Comparison of ENCODE assay signal across 20 cellular contexts in the genomic region with DNA sequence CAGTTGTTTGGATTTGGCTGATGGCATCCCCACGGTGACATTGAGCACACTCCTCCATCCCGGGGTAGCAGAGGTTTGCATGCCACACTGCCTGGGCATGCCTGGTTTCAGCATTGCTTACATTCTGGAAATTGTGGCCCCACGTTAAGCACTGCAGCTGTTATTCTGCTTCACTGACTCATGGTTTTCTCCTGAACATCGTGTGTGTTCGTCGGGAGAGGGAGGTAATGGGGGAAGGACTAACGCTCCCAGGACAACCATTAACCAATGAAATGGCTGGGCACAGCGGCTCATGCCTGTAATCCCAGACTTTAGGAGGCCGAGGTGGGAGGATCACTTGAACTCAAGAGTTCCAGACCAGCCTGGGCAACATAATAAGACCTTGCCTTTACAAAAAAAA. TPM values are rescaled to one million over a fixed set of nuclear protein-coding genes. Genes with fewer than 3 reads are reported as not detected.
DNase-seq lines count a peak whose midpoint lies in the region; ATAC-seq and TF ChIP-seq lines count a peak whose summit lies in the region.
"Had no signal": no experiment of that assay in that cellular context is flagged by ENCODE, and none has a peak within 500 bp of the region (broad histone marks: within the 10 kb centered on the region; RNA-seq: fewer than 3 reads in every experiment).

No MANE protein-coding gene starts in this region.

- peaks cover 1% of the 10 kb centered on the region for H3K27me3 Mint-ChIP-seq in HFFc6 (ENCODE audit: insufficient read depth)

- DNase-seq in HFFc6, result no peak
- DNase-seq in RWPE1 (ENCODE audit: low spot score), result peak; percentile 73
- DNase-seq in renal cortical epithelial cell (ENCODE audit: low read depth), result peak; percentile 93
- DNase-seq in HuH-7.5 (ENCODE audit: low spot score), result no peak
- DNase-seq in NCI-H2107 treated with DMSO at 0.1 percent for 48 hours (lab: John Stamatoyannopoulos, UW; ENCODE audit: unreplicated experiment), result no peak
- DNase-seq in NCI-H1417 treated with DMSO at 0.1 percent for 48 hours (lab: John Stamatoyannopoulos, UW), result no peak
- DNase-seq in NCI-H2029 (lab: John Stamatoyannopoulos, UW), result no peak
- DNase-seq: activated CD4-positive, alpha-beta T cell treated with anti-CD3 and anti-CD28 coated beads for 48 hours; activated T-cell treated with anti-CD3 and anti-CD28 coated beads, Interleukin-2, amount 50 U/mL, for 1 hour; CD8-positive, alpha-beta T cell; Karpas-422; NCI-H187 treated with DMSO at 0.1 percent for 48 hours; NCI-H774; nucleus accumbens; stimulated activated naive CD4-positive, alpha-beta T cell treated with Interleukin-2 at 50 U/mL for 16 hours; upper lobe of right lung had no signal

- H3K9me3 Mint-ChIP-seq in HFFc6, result no peaks in the 10 kb centered on the region
- H3K9me3 Mint-ChIP-seq: CD8-positive, alpha-beta T cell; GM23338; T-helper 2 cell treated with Interferon-gamma antibody and Interleukin-4, amounts not matched to agents 5 μg/mL and 100 μg/mL, for 36 hours had no signal

- CTCF ChIA-PET in RWPE1 (lab: Yijun Ruan, JAX), result interaction anchor here (0.7 kb wide), 1 partner anchor 22 kb away, joined by 3 read pairs; no protein-coding TSS in a partner anchor

- ATAC-seq in esophagus mucosa, result peak; percentile 49
- ATAC-seq: CD8-positive, alpha-beta T cell; GM23338; upper lobe of right lung had no signal

- peaks cover 51% of the 10 kb centered on the region for H3K4me1 Mint-ChIP-seq in HFFc6 (ENCODE audit: low read depth)
- H3K4me1 Mint-ChIP-seq: GM23338 had no signal

- POLR2A ChIA-PET in RWPE1 (lab: Yijun Ruan, JAX; ENCODE audit: low non-redundant PET), result no interaction called here

- H3K27ac Mint-ChIP-seq in HFFc6, result 0 out of 2 replicates have a peak overlapping the region, but pooled peaks have one; percentile 11
- H3K27ac Mint-ChIP-seq: CD8-positive, alpha-beta T cell; GM23338; T-helper 2 cell treated with Interferon-gamma antibody and Interleukin-4, amounts not matched to agents 5 μg/mL and 100 μg/mL, for 36 hours had no signal

- H3K36me3 Mint-ChIP-seq in HFFc6 (ENCODE audit: low read depth), result no peaks in the 10 kb centered on the region
- H3K36me3 Mint-ChIP-seq: CD8-positive, alpha-beta T cell had no signal

- H3K27ac ChIP-seq in RWPE1, result peak overlapping the region; percentile 63
- H3K27ac ChIP-seq: skin epidermis, upper lobe of right lung had no signal

- TF ChIP-seq CTCF in HFFc6 (IDR thresholded peaks at IDR 0.05) (no peak), RWPE1 (conservative IDR thresholded peaks at IDR 0.05; ENCODE audit: low read depth) (no peak)

- H3K4me3 Mint-ChIP-seq in HFFc6, result no peak overlapping the region
- H3K4me3 Mint-ChIP-seq: CD8-positive, alpha-beta T cell; GM23338; T-helper 2 cell treated with Interferon-gamma antibody and Interleukin-4, amounts not matched to agents 5 μg/mL and 100 μg/mL, for 36 hours had no signal

RNA-seq across cellular contexts. Expression of gene YWHAQ, which starts 28.2 kb away (rescaled TPM):
- 100 to 1,000 TPM; 461 to 607 (median 548) TPM for total RNA-seq in HFFc6 (2021; fragmentation: NEBNext Ultra II Directional; extraction: Animal tissue kit (Norgen Biotek cat#: 25700))
- total RNA-seq in esophagus mucosa, result 392 TPM
- total RNA-seq in renal cortical epithelial cell, result 414 and 525 TPM in 2 replicates

Comparison
In these comparisons a context has a peak if more than half of its experiments do, and no peak if none do; other contexts are left out.
1. DNase-seq: peak in RWPE1 (single experiment) and renal cortical epithelial cell (single experiment); none in HFFc6 (single experiment), HuH-7.5 (single experiment), NCI-H2107 treated with DMSO at 0.1 percent for 48 hours (single experiment), NCI-H1417 treated with DMSO at 0.1 percent for 48 hours (single experiment) and NCI-H2029 (single experiment).